Comparison of ENCODE assay signal across 11 cellular contexts in the genomic region with DNA sequence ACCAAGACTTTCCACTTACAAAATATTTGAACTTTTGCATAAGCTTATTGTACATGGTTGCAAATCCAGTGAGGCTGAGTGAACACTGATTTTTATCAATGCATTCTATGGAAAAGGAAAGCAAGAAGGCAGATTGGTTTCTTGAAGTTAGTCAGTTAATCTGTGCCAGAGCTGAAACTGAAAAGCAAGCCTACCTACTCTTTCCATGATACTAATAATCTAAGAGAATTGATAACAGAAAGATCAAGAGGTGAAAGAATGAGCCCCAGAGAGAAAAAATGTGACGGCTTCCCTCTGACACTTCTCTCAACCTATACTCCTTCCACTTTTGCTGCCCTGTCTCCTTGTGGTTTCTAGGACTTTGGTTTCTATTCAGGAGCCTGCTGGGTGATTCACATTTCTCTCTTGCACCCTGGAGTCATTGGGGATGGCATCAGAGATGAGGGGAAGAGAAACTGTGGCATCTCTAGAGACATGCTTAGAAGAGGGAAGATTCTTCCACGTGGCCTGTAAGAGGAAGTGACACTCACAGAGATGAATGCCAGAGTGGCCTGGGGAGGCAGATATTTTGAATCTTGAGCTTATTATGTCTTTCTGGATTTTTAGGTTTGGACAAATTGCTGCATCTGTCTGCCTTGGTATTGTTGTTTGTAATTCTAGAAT.
DNase-seq lines count a peak whose midpoint lies in the region; ATAC-seq and TF ChIP-seq lines count a peak whose summit lies in the region.
"Had no signal": no experiment of that assay in that cellular context is flagged by ENCODE, and none has a peak within 500 bp of the region (broad histone marks: within the 10 kb centered on the region; RNA-seq: fewer than 3 reads in every experiment).

No MANE protein-coding gene starts in this region.

- H3K36me3 Mint-ChIP-seq in activated CD4-positive, alpha-beta memory T cell treated with anti-CD3 and anti-CD28 coated beads for 36 hours: no peaks in the 10 kb centered on the region
- no peaks in the 10 kb centered on the region for H3K36me3 Mint-ChIP-seq in osteocyte (ENCODE audit: unreplicated experiment)

- TF ChIP-seq CTCF in brain microvascular endothelial cell (IDR thresholded peaks at IDR 0.05; ENCODE audit: low read depth, low read length, missing control alignments): no peak
- no peak for TF ChIP-seq CTCF in Peyer's patch (IDR thresholded peaks at IDR 0.05)
- TF ChIP-seq CTCF in osteocyte (IDR thresholded peaks at IDR 0.05): no peak
- TF ChIP-seq CTCF in adrenal gland (IDR thresholded peaks at IDR 0.05): no peak

- 34 to 51% (median 37%) methylated on average over 2 of the region's 2 CpGs for WGBS in adrenal gland, 4 donors

- H3K36me3 ChIP-seq in brain microvascular endothelial cell (replicated peaks) (no peaks in the 10 kb centered on the region), Peyer's patch (no peaks in the 10 kb centered on the region), adrenal gland (replicated peaks in 1 of 2) (no peaks in the 10 kb centered on the region)

- POLR2A ChIA-PET in activated CD4-positive, alpha-beta memory T cell treated with anti-CD3 and anti-CD28 coated beads for 36 hours (lab: Charles Lee): no interaction called here

- H3K4me3 ChIP-seq in brain microvascular endothelial cell (ENCODE audit: low read depth, low read length) (no peak overlapping the region), Peyer's patch (no peak overlapping the region), adrenal gland (no peak overlapping the region)

- intact Hi-C loops in activated CD4-positive, alpha-beta memory T cell treated with anti-CD3 and anti-CD28 coated beads for 36 hours (cut with micrococcal nuclease): no loop called here
- intact Hi-C loops in adrenal gland (cut with DNase I): no loop called here

- peak; percentile 3 for DNase-seq in brain microvascular endothelial cell
- no peak for DNase-seq in activated CD4-positive, alpha-beta memory T cell treated with anti-CD3 and anti-CD28 coated beads for 36 hours
- no peak for DNase-seq in Peyer's patch
- no peak for DNase-seq in osteocyte (ENCODE audit: extremely low spot score, unreplicated experiment)
- no peak for DNase-seq in adrenal gland
- DNase-seq: Caco-2 had no signal

- H3K4me1 Mint-ChIP-seq in activated CD4-positive, alpha-beta memory T cell treated with anti-CD3 and anti-CD28 coated beads for 36 hours (ENCODE audit: low read depth): no peaks in the 10 kb centered on the region
- no peaks in the 10 kb centered on the region for H3K4me1 Mint-ChIP-seq in osteocyte (ENCODE audit: unreplicated experiment)

- in situ Hi-C loops in brain microvascular endothelial cell (cut with HindIII; ENCODE audit: low pct_ligation_motif_present, low sequenced_read_pairs): no loop called here

- CTCF ChIA-PET in activated CD4-positive, alpha-beta memory T cell treated with anti-CD3 and anti-CD28 coated beads for 36 hours (lab: Charles Lee): no interaction called here

- H3K9me3 ChIP-seq in Peyer's patch (no peaks in the 10 kb centered on the region), adrenal gland (replicated peaks in 1 of 3) (no peaks in the 10 kb centered on the region)
- H3K9me3 ChIP-seq: Caco-2 had no signal

- peak; percentile 87 for ATAC-seq in GM18499 (IDR thresholded peaks at IDR 0.05; ENCODE audit: insufficient read depth, unreplicated experiment)
- ATAC-seq in GM21529 (IDR thresholded peaks at IDR 0.05; ENCODE audit: unreplicated experiment): peak; percentile 94
- peak; percentile 97 for ATAC-seq in HG03342 (IDR thresholded peaks at IDR 0.05; ENCODE audit: unreplicated experiment)
- ATAC-seq: HepG2, Panc1 had no signal

- H3K4me3 Mint-ChIP-seq in activated CD4-positive, alpha-beta memory T cell treated with anti-CD3 and anti-CD28 coated beads for 36 hours: no peak overlapping the region
- no peak overlapping the region for H3K4me3 Mint-ChIP-seq in osteocyte (ENCODE audit: unreplicated experiment)

- no peaks in the 10 kb centered on the region for H3K27me3 Mint-ChIP-seq in activated CD4-positive, alpha-beta memory T cell treated with anti-CD3 and anti-CD28 coated beads for 36 hours
- peaks cover 11% of the 10 kb centered on the region for H3K27me3 Mint-ChIP-seq in osteocyte (ENCODE audit: unreplicated experiment)

- no peaks in the 10 kb centered on the region for H3K27me3 ChIP-seq in brain microvascular endothelial cell (replicated peaks)
- H3K27me3 ChIP-seq in Peyer's patch: no peaks in the 10 kb centered on the region
- no peaks in the 10 kb centered on the region for H3K27me3 ChIP-seq in adrenal gland

- H3K4me1 ChIP-seq in Peyer's patch (no peaks in the 10 kb centered on the region), adrenal gland (replicated peaks in 1 of 2) (no peaks in the 10 kb centered on the region)

- TF ChIP-seq POLR2A in Peyer's patch (IDR thresholded peaks at IDR 0.05) (no peak), adrenal gland (IDR thresholded peaks at IDR 0.05) (no peak)

- no peak overlapping the region for H3K27ac ChIP-seq in brain microvascular endothelial cell
- no peak overlapping the region for H3K27ac ChIP-seq in Peyer's patch
- H3K27ac ChIP-seq in adrenal gland: no peak overlapping the region

- no peaks in the 10 kb centered on the region for H3K9me3 Mint-ChIP-seq in activated CD4-positive, alpha-beta memory T cell treated with anti-CD3 and anti-CD28 coated beads for 36 hours
- no peaks in the 10 kb centered on the region for H3K9me3 Mint-ChIP-seq in osteocyte (ENCODE audit: unreplicated experiment)

- H3K27ac Mint-ChIP-seq in activated CD4-positive, alpha-beta memory T cell treated with anti-CD3 and anti-CD28 coated beads for 36 hours: no peak overlapping the region
- H3K27ac Mint-ChIP-seq in osteocyte (ENCODE audit: unreplicated experiment): no peak overlapping the region
